ENCODE assay signal across 8 cellular contexts in genomic region chr3:11601446-11602241, GRCh38. TPM values are rescaled to one million over a fixed set of nuclear protein-coding genes. Genes with fewer than 3 reads are reported as not detected.
DNase-seq lines count a peak whose midpoint lies in the region; ATAC-seq and TF ChIP-seq lines count a peak whose summit lies in the region.

No MANE protein-coding gene starts in this region.

- H3K9me3 Mint-ChIP-seq in HFFc6: no peaks in the 10 kb centered on the region; the same call in 1 of the 2 replicates
- H3K9me3 Mint-ChIP-seq in progenitor cell of endocrine pancreas (ENCODE audit: low read depth): peaks cover 9% of the 10 kb centered on the region

- peaks cover 0 to 4% of the 10 kb centered on the region in 2 donors for H3K36me3 ChIP-seq in esophagus (ENCODE audit: control insufficient read depth in 2 of 2, insufficient read depth in 2 of 2, low read length in 1 of 2)

- peaks cover 6% of the 10 kb centered on the region; the same call in 1 of the 2 replicates for H3K27me3 Mint-ChIP-seq in HFFc6 (ENCODE audit: insufficient read depth)
- H3K27me3 Mint-ChIP-seq in progenitor cell of endocrine pancreas: no peaks in the 10 kb centered on the region

- ATAC-seq in GM18517 (IDR thresholded peaks at IDR 0.05; ENCODE audit: unreplicated experiment) (peak; percentile 87), GM18520 (IDR thresholded peaks at IDR 0.05; ENCODE audit: unreplicated experiment) (no peak)

- H3K4me1 Mint-ChIP-seq in HFFc6 (ENCODE audit: low read depth) (peaks cover 94% of the 10 kb centered on the region), progenitor cell of endocrine pancreas (ENCODE audit: low read depth) (peaks cover 31% of the 10 kb centered on the region)

- TF ChIP-seq CTCF in HFFc6 (IDR thresholded peaks at IDR 0.05) (no peak), progenitor cell of endocrine pancreas (IDR thresholded peaks at IDR 0.05; ENCODE audit: unreplicated experiment) (no peak)

- H3K4me3 ChIP-seq in esophagus (ENCODE audit: low read depth in 1 of 2, low read length in 2 of 2): no peak overlapping the region

- peak overlapping the region; percentile 99 for H3K27ac Mint-ChIP-seq in HFFc6
- H3K27ac Mint-ChIP-seq in progenitor cell of endocrine pancreas: peak overlapping the region; percentile 95

- peak overlapping the region; percentile 81 for H3K4me3 Mint-ChIP-seq in HFFc6
- no peak overlapping the region for H3K4me3 Mint-ChIP-seq in progenitor cell of endocrine pancreas (ENCODE audit: low read depth)

- H3K9me3 ChIP-seq in esophagus (ENCODE audit: control insufficient read depth in 2 of 2, insufficient read depth in 1 of 2, low read depth in 1 of 2, low read length in 1 of 2): no peaks in the 10 kb centered on the region

- peak overlapping the region; percentile 60 to 92 for H3K27ac ChIP-seq in esophagus (ENCODE audit: low read depth in 2 of 2, low read length in 1 of 2)

- WGBS in esophagus, 2 donors: 59 to 61% methylated on average over 21 of the region's 21 CpGs

- no peaks in the 10 kb centered on the region for H3K27me3 ChIP-seq in esophagus (ENCODE audit: control insufficient read depth in 1 of 2, insufficient read depth in 2 of 2, low read length in 2 of 2)

- peaks cover 50% of the 10 kb centered on the region for H3K36me3 Mint-ChIP-seq in HFFc6 (ENCODE audit: low read depth)
- peaks cover 41% of the 10 kb centered on the region for H3K36me3 Mint-ChIP-seq in progenitor cell of endocrine pancreas (ENCODE audit: insufficient read depth)

- DNase-seq in HFFc6 (no peak), NOMO-1 treated with DMSO at 0.1 percent for 48 hours (lab: John Stamatoyannopoulos, UW; ENCODE audit: unreplicated experiment) (peak; percentile 24), progenitor cell of endocrine pancreas (ENCODE audit: low spot score, unreplicated experiment) (no peak), NCI-H345 (lab: John Stamatoyannopoulos, UW) (no peak), HT-29 (ENCODE audit: low spot score) (no peak)

- peaks cover 5 to 7% of the 10 kb centered on the region in 2 donors for H3K4me1 ChIP-seq in esophagus (ENCODE audit: control insufficient read depth in 2 of 2, insufficient read depth in 2 of 2, low read length in 1 of 2)

RNA-seq across cellular contexts. Expression of gene VGLL4, which starts 42.1 kb away (rescaled TPM):
- 10 to 100 TPM; 31.6 to 42.2 (median 33.8) TPM for total RNA-seq in HFFc6 (2021; fragmentation: NEBNext Ultra II Directional; extraction: Animal tissue kit (Norgen Biotek cat#: 25700))
- polyA plus RNA-seq in esophagus: 10 to 100 TPM; 23.1 to 26.3 TPM
- total RNA-seq in progenitor cell of endocrine pancreas: 93.2 and 93.4 TPM in 2 replicates
- 25.1 and 28.4 TPM in 2 replicates for total RNA-seq in HT-29 (2014; rRNA removed; shearing (Covaris generic))
